ENCODE assay signal across 8 cellular contexts in genomic region chr17:82424001-82424862, GRCh38.
A peak's percentile ranks its signal among the peaks of the same experiment; 100 is the strongest.
DNase-seq lines count a peak whose midpoint lies in the region; TF ChIP-seq lines count a peak whose summit lies in the region.

No MANE protein-coding gene starts in this region.

- peak; percentile 17 for DNase-seq in DMS 273 treated with DMSO at 0.1 percent for 48 hours (lab: John Stamatoyannopoulos, UW)
- peak; percentile 74 for DNase-seq in KBM-7
- peak; percentile 15 for DNase-seq in dedifferentiated amniotic fluid mesenchymal stem cell (ENCODE audit: extremely low spot score)
- no peak for DNase-seq in NCI-H2171 (lab: John Stamatoyannopoulos, UW)
- DNase-seq in NCI-H2107 (lab: John Stamatoyannopoulos, UW): no peak
- no peak for DNase-seq in islet precursor cell

- H3K4me3 Mint-ChIP-seq in nephron: no peak overlapping the region

- in situ Hi-C loops in KBM-7 (cut with MboI; ENCODE audit: low pct_unique_long_range_greater_than_20kb, low sequenced_read_pairs): no loop called here

- TF ChIP-seq CTCF in WI38 (IDR thresholded peaks at IDR 0.05; ENCODE audit: low read depth, low read length) (peak; percentile 86), nephron (IDR thresholded peaks at IDR 0.05; ENCODE audit: unreplicated experiment in 3 of 3) (peak; percentile 30 to 50 (median 40))

- H3K27me3 Mint-ChIP-seq in nephron (ENCODE audit: low read depth): peaks cover 4% of the 10 kb centered on the region

- peaks cover 4% of the 10 kb centered on the region for H3K4me1 Mint-ChIP-seq in nephron

- peaks cover 45% of the 10 kb centered on the region for H3K36me3 Mint-ChIP-seq in nephron (ENCODE audit: low read depth)

- peaks cover 17% of the 10 kb centered on the region for H3K9me3 Mint-ChIP-seq in nephron

- H3K4me3 ChIP-seq in WI38 (ENCODE audit: low read depth, low read length): no peak overlapping the region

- H3K27ac Mint-ChIP-seq in nephron: peak overlapping the region in 1 of 3 experiments; percentile 30

Comparison
In these comparisons a context has a peak if more than half of its experiments do, and no peak if none do; other contexts are left out.
1. DNase-seq: peak in DMS 273 treated with DMSO at 0.1 percent for 48 hours (single experiment), KBM-7 (single experiment) and dedifferentiated amniotic fluid mesenchymal stem cell (single experiment); none in NCI-H2171 (single experiment), NCI-H2107 (single experiment) and islet precursor cell (single experiment).